ENCODE assay signal across 21 cellular contexts in genomic region chr16:26530584-26531289, GRCh38.
"Had no signal": no experiment of that assay in that cellular context is flagged by ENCODE, and none has a peak within 500 bp of the region (broad histone marks: within the 10 kb centered on the region; RNA-seq: fewer than 3 reads in every experiment).

No MANE protein-coding gene starts in this region.

- H3K9me3 Mint-ChIP-seq: nephron had no signal

- H3K4me1 Mint-ChIP-seq: memory B cell, nephron had no signal

- H3K36me3 ChIP-seq: gastrocnemius medialis, heart right ventricle, left lung, lower lobe of right lung, spleen, stomach had no signal

- ATAC-seq: esophagus mucosa, gastrocnemius medialis, heart right ventricle, left lung, lower lobe of right lung, psoas muscle, sciatic nerve had no signal

- H3K4me3 Mint-ChIP-seq: memory B cell, naive B cell, nephron had no signal

- H3K4me3 ChIP-seq: gastrocnemius medialis, heart right ventricle, left lung, lower lobe of right lung, psoas muscle, spleen, stomach had no signal

- H3K27ac Mint-ChIP-seq: memory B cell, naive B cell, nephron had no signal

- H3K9me3 ChIP-seq: gastrocnemius medialis, left lung, lower lobe of right lung, psoas muscle, stomach had no signal

- H3K27ac ChIP-seq: gastrocnemius medialis, heart right ventricle, left lung, lower lobe of right lung, psoas muscle, spleen, stomach had no signal

- H3K4me1 ChIP-seq: gastrocnemius medialis, heart right ventricle, left lung, lower lobe of right lung, psoas muscle, spleen, stomach had no signal

- H3K36me3 Mint-ChIP-seq: memory B cell, naive B cell had no signal

- DNase-seq: effector memory CD4-positive, alpha-beta T cell; gastrocnemius medialis; heart right ventricle; islet precursor cell; left lung; lower lobe of right lung; midbrain; naive B cell; psoas muscle; spleen; stimulated activated CD4-positive, alpha-beta T cell treated with anti-CD3 and anti-CD28 coated beads, Interleukin-15, amount 100 ng/mL, for 24 hours; stimulated activated CD4-positive, alpha-beta T cell treated with anti-CD3 and anti-CD28 coated beads, Interleukin-1b, Interleukin-23, amount 100 ng/mL, for 48 hours; stimulated activated CD4-positive, alpha-beta T cell treated with anti-CD3 and anti-CD28 coated beads, Interleukin-4, amount 100 ng/mL, for 24 hours; stimulated activated naive CD4-positive, alpha-beta T cell; stomach; substantia nigra; trophoblast cell had no signal

- H3K27me3 ChIP-seq: gastrocnemius medialis, heart right ventricle, left lung, spleen, stomach had no signal
